Comparison of ENCODE assay signal across 19 cellular contexts in the genomic region with DNA sequence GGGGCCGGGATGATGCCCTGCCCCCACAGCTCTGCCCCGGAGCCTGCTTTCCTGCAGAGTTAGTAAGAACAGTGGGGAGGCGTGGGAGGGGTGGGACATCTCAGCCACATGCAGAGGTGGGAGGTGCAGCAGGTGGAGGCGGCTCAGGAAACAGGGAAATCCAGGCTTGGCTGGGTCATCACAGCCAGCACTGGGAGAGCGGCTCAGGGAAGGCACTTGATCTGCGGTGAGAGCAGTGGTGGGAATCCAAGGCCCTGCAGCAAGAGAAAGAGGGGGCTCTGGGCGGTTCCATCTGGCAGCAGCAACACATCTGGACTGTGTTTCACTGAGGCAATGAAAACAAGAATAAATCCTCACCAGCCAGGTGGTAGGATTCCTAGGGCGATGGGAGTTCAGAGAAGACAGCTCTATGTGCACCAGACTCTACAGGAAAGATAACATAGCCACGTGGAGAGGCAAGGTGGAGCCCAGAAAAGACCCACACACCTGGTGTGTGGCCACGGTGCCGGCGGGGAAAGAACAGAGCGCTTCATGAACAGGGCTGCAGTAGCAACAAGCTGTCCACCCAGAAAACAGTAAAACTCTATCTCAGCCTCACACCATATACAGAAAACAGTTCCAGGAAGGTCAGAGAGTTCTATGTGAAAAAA. TPM values are rescaled to one million over a fixed set of nuclear protein-coding genes. Genes with fewer than 3 reads are reported as not detected.
DNase-seq lines count a peak whose midpoint lies in the region; ATAC-seq and TF ChIP-seq lines count a peak whose summit lies in the region.
"Had no signal": no experiment of that assay in that cellular context is flagged by ENCODE, and none has a peak within 500 bp of the region (broad histone marks: within the 10 kb centered on the region; RNA-seq: fewer than 3 reads in every experiment).

No MANE protein-coding gene starts in this region.

- no peaks in the 10 kb centered on the region for H3K4me1 ChIP-seq in uterus
- H3K4me1 ChIP-seq: tibial artery had no signal

- H3K9me3 ChIP-seq in uterus: no peaks in the 10 kb centered on the region
- H3K9me3 ChIP-seq: tibial artery had no signal

- no peaks in the 10 kb centered on the region for H3K27me3 ChIP-seq in uterus
- H3K27me3 ChIP-seq: tibial artery had no signal

- H3K27ac ChIP-seq in uterus: peak overlapping the region; percentile 13 to 42
- H3K27ac ChIP-seq: skin epidermis, tibial artery had no signal

- DNase-seq in NCI-H2227 (lab: John Stamatoyannopoulos, UW; ENCODE audit: unreplicated experiment): peak; percentile 23
- no peak for DNase-seq in NCI-H2227 treated with DMSO at 0.1 percent for 48 hours (lab: John Stamatoyannopoulos, UW)
- DNase-seq in NCI-H524 treated with DMSO at 0.1 percent for 48 hours (lab: John Stamatoyannopoulos, UW): peak; percentile 75
- peak; percentile 76 for DNase-seq in iPS-NIHi7 (ENCODE audit: extremely low spot score)
- peak in 1 of 2 donors; percentile 45 for DNase-seq in uterus
- no peak for DNase-seq in left cardiac atrium
- DNase-seq in NCI-H1436 treated with DMSO at 0.1 percent for 48 hours (lab: John Stamatoyannopoulos, UW): no peak
- DNase-seq: amygdala; CD4-positive, CD25-positive, alpha-beta regulatory T cell; foreskin melanocyte; KG1; NCI-H1092; NCI-H748 treated with DMSO at 0.1 percent for 48 hours; occipital lobe; tibial artery had no signal

- no peak for TF ChIP-seq POLR2A in uterus (IDR thresholded peaks at IDR 0.05)

- no peak for TF ChIP-seq CTCF in uterus (IDR thresholded peaks at IDR 0.05)

- intact Hi-C loops in uterus (cut with DNase I; ENCODE audit: low total_unique reads): no loop called here
- intact Hi-C loops in left cardiac atrium (cut with DNase I): no loop called here

- H3K4me3 ChIP-seq in uterus: no peak overlapping the region
- H3K4me3 ChIP-seq: GM12878, skin epidermis, tibial artery had no signal

- ATAC-seq in GM19397 (IDR thresholded peaks at IDR 0.05; ENCODE audit: unreplicated experiment) (no peak), left cardiac atrium (no peak)
- ATAC-seq: GM12878; stimulated activated effector memory CD8-positive, alpha-beta T cell treated with anti-CD3 and anti-CD28 coated beads, Interleukin-12 subunit alpha, Interleukin-12 subunit beta, amount 100 ng/mL, for 72 hours had no signal

- H3K36me3 ChIP-seq in uterus: no peaks in the 10 kb centered on the region
- H3K36me3 ChIP-seq: tibial artery had no signal

RNA-seq across cellular contexts. Expression of a gene that starts 57.7 kb away (rescaled TPM):
- total RNA-seq in uterus (10 to 100 TPM in 2 of 4 donors, 1 to 10 TPM in 1, under 1 TPM in 1; 0.88 to 56.3 (median 13.6) TPM), left cardiac atrium (10 to 100 TPM; 21.4 to 24.7 TPM)

Comparison
In these comparisons a context has a peak if more than half of its experiments do, and no peak if none do; other contexts are left out.
1. DNase-seq: peak in NCI-H2227 (single experiment), NCI-H524 treated with DMSO at 0.1 percent for 48 hours (single experiment) and iPS-NIHi7 (single experiment); none in NCI-H2227 treated with DMSO at 0.1 percent for 48 hours (single experiment), left cardiac atrium (single experiment) and NCI-H1436 treated with DMSO at 0.1 percent for 48 hours (single experiment).